ENCODE assay signal across 14 cellular contexts in the genomic region with DNA sequence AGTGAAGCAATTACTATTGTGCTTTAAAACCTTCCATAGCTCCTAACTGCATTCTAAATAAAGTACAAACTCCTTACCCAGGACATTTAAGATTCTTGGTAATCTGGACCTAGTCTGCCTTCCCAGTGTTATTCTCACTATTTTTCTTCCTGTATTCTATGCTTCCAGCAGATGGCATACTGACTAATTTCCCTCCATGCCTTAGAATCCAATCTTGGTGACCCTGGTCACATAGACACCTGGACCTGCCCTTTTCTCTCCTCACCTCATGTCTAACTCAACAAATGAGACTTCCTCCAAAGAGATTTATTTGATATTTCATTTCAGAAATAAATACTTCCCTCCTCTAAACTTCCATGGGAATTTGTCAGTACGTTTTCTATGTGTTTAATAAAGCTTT. TPM values are rescaled to one million over a fixed set of nuclear protein-coding genes. Genes with fewer than 3 reads are reported as not detected.
DNase-seq lines count a peak whose midpoint lies in the region; ATAC-seq, FAIRE-seq and TF ChIP-seq lines count a peak whose summit lies in the region.
"Had no signal": no experiment of that assay in that cellular context is flagged by ENCODE, and none has a peak within 500 bp of the region (broad histone marks: within the 10 kb centered on the region; RNA-seq: fewer than 3 reads in every experiment).

No MANE protein-coding gene starts in this region.

- no peaks in the 10 kb centered on the region for H3K79me2 ChIP-seq in K562 (ENCODE audit: control insufficient read depth, insufficient read depth, low read length)

- ATAC-seq in K562 (peak; percentile 53; the same call in 1 of the 3 replicates), left lung (peak; percentile 47), HG03469 (IDR thresholded peaks at IDR 0.05; ENCODE audit: unreplicated experiment) (no peak)
- no peak for ATAC-seq in naive thymus-derived CD8-positive, alpha-beta T cell
- ATAC-seq in stimulated activated effector memory CD8-positive, alpha-beta T cell treated with anti-CD3 and anti-CD28 coated beads, Interleukin-12 subunit alpha, Interleukin-12 subunit beta, amount 100 ng/mL, for 72 hours = no peak
- ATAC-seq: natural killer cell had no signal

- H3K27me3 ChIP-seq in K562 (ENCODE audit: control insufficient read depth in 2 of 2, insufficient read depth in 2 of 2, low read length in 2 of 2) (no peaks in the 10 kb centered on the region; a peak in 3 of 5 replicates), left lung (no peaks in the 10 kb centered on the region)

- H3K27ac ChIP-seq in K562 (ENCODE audit: extremely low read depth, low read depth, low read length) = no peak overlapping the region
- H3K27ac ChIP-seq in left lung = no peak overlapping the region

- TF ChIP-seq EP300 in K562 (IDR thresholded peaks at IDR 0.05; ENCODE audit: low read length) = no peak

- CTCF ChIA-PET in K562 (lab: Yijun Ruan, JAX; ENCODE audit: low intra/inter-chr PET ratio) = no interaction called here

- no peaks in the 10 kb centered on the region for H3K36me3 ChIP-seq in K562 (ENCODE audit: control insufficient read depth, insufficient read depth, low read length)
- H3K36me3 ChIP-seq in left lung = no peaks in the 10 kb centered on the region

- H3K36me3 Mint-ChIP-seq in naive thymus-derived CD8-positive, alpha-beta T cell = no peaks in the 10 kb centered on the region
- no peaks in the 10 kb centered on the region for H3K36me3 Mint-ChIP-seq in stimulated activated effector memory CD8-positive, alpha-beta T cell treated with anti-CD3 and anti-CD28 coated beads, Interleukin-12 subunit alpha, Interleukin-12 subunit beta, amount 100 ng/mL, for 72 hours
- H3K36me3 Mint-ChIP-seq: natural killer cell had no signal

- peak in 1 of 2 experiments; percentile 26; a peak in 1 of 4 replicates for TF ChIP-seq RAD21 in K562 (CRISPR knock-in tag; conservative IDR thresholded peaks at IDR 0.05 in 1 of 2, IDR thresholded peaks at IDR 0.05 in 1 of 2)

- H3K4me3 ChIP-seq in AG10803 (ENCODE audit: low read length) (no peak overlapping the region), K562 (no peak overlapping the region), left lung (no peak overlapping the region)

- intact Hi-C loops in K562 (cut with micrococcal nuclease) = no loop called here
- intact Hi-C loops in left lung (cut with DNase I) = no loop called here

- no peak overlapping the region for H3K4me2 ChIP-seq in K562 (ENCODE audit: insufficient read depth, low read length)

- no peak for TF ChIP-seq POLR2A in K562 (conservative IDR thresholded peaks at IDR 0.05)

- no peaks in the 10 kb centered on the region for H3K4me1 Mint-ChIP-seq in naive thymus-derived CD8-positive, alpha-beta T cell
- H3K4me1 Mint-ChIP-seq in stimulated activated effector memory CD8-positive, alpha-beta T cell treated with anti-CD3 and anti-CD28 coated beads, Interleukin-12 subunit alpha, Interleukin-12 subunit beta, amount 100 ng/mL, for 72 hours = no peaks in the 10 kb centered on the region
- H3K4me1 Mint-ChIP-seq: activated naive CD8-positive, alpha-beta T cell treated with anti-CD3 and anti-CD28 coated beads, Interleukin-2, amount 50 U/mL, for 24 hours; natural killer cell had no signal

- H3K27me3 Mint-ChIP-seq in naive thymus-derived CD8-positive, alpha-beta T cell = peaks cover 0 to 6% (median 0%) of the 10 kb centered on the region in 5 donors

- no peaks in the 10 kb centered on the region for H3K9me1 ChIP-seq in K562 (ENCODE audit: control insufficient read depth, insufficient read depth, low read length)

- in situ Hi-C loops in K562 (cut with MboI) = no loop called here

- no peaks in the 10 kb centered on the region for H3K9me3 ChIP-seq in K562 (replicated peaks; ENCODE audit: control insufficient read depth, insufficient read depth, low read depth, low read length)
- H3K9me3 ChIP-seq in left lung = no peaks in the 10 kb centered on the region

- no TSS peak for BruUV-seq in K562 (replicated peaks; lab: Mats Ljungman, UMichigan)

- DNase-seq in AG10803 (ENCODE audit: low read depth) (no peak), HPDE6-E6E7 (ENCODE audit: extremely low spot score) (peak; percentile 16), K562 (ENCODE audit: extremely low read depth in 1 of 4, low spot score in 3 of 4) (peak in 1 of 4 experiments; percentile 7), left lung (no peak)
- DNase-seq in activated CD4-positive, CD25-positive, alpha-beta regulatory T cell (lab: John Stamatoyannopoulos, UW) = no peak
- no peak for DNase-seq in naive thymus-derived CD8-positive, alpha-beta T cell
- no peak for DNase-seq in stimulated activated effector memory CD8-positive, alpha-beta T cell treated with anti-CD3 and anti-CD28 coated beads, Interleukin-12 subunit alpha, Interleukin-12 subunit beta, amount 100 ng/mL, for 72 hours (ENCODE audit: low spot score in 2 of 2)
- DNase-seq: activated CD4-positive, alpha-beta T cell treated with anti-CD3 and anti-CD28 coated beads, Interleukin-2, amount 50 U/mL, for 1 hour; activated naive CD8-positive, alpha-beta T cell treated with anti-CD3 and anti-CD28 coated beads, Interleukin-2, amount 50 U/mL, for 24 hours; GDM1; glutamatergic neuron; natural killer cell had no signal

- POLR2A ChIA-PET in K562 (lab: Yijun Ruan, JAX) = no interaction called here
- POLR2A ChIA-PET in naive thymus-derived CD8-positive, alpha-beta T cell (lab: Charles Lee) = no interaction called here

- H3K4me3 Mint-ChIP-seq in naive thymus-derived CD8-positive, alpha-beta T cell = no peak overlapping the region
- no peak overlapping the region for H3K4me3 Mint-ChIP-seq in stimulated activated effector memory CD8-positive, alpha-beta T cell treated with anti-CD3 and anti-CD28 coated beads, Interleukin-12 subunit alpha, Interleukin-12 subunit beta, amount 100 ng/mL, for 72 hours
- H3K4me3 Mint-ChIP-seq: activated naive CD8-positive, alpha-beta T cell treated with anti-CD3 and anti-CD28 coated beads, Interleukin-2, amount 50 U/mL, for 24 hours; natural killer cell had no signal

- FAIRE-seq in K562 (lab: Jason Lieb, UNC) = peak; percentile 59
- FAIRE-seq: RCC 7860 had no signal

- no peaks in the 10 kb centered on the region for H3K9me3 Mint-ChIP-seq in naive thymus-derived CD8-positive, alpha-beta T cell
- no peaks in the 10 kb centered on the region for H3K9me3 Mint-ChIP-seq in stimulated activated effector memory CD8-positive, alpha-beta T cell treated with anti-CD3 and anti-CD28 coated beads, Interleukin-12 subunit alpha, Interleukin-12 subunit beta, amount 100 ng/mL, for 72 hours
- H3K9me3 Mint-ChIP-seq: activated naive CD8-positive, alpha-beta T cell treated with anti-CD3 and anti-CD28 coated beads, Interleukin-2, amount 50 U/mL, for 24 hours; natural killer cell had no signal

- H3K27ac Mint-ChIP-seq in naive thymus-derived CD8-positive, alpha-beta T cell = no peak overlapping the region
- no peak overlapping the region for H3K27ac Mint-ChIP-seq in stimulated activated effector memory CD8-positive, alpha-beta T cell treated with anti-CD3 and anti-CD28 coated beads, Interleukin-12 subunit alpha, Interleukin-12 subunit beta, amount 100 ng/mL, for 72 hours
- H3K27ac Mint-ChIP-seq: activated naive CD8-positive, alpha-beta T cell treated with anti-CD3 and anti-CD28 coated beads, Interleukin-2, amount 50 U/mL, for 24 hours; natural killer cell had no signal

- H2AFZ ChIP-seq in K562 (ENCODE audit: low read depth, low read length) = no peak overlapping the region

- TF ChIP-seq CTCF in AG10803 (conservative IDR thresholded peaks at IDR 0.05; ENCODE audit: low read length) (peak; percentile 53), K562 (IDR thresholded peaks at IDR 0.05 in 2 of 3, conservative IDR thresholded peaks at IDR 0.05 in 1 of 3; ENCODE audit: insufficient read depth in 2 of 3, low read depth in 1 of 3, low read length in 3 of 3) (peak; percentile 13 to 28 (median 13); a peak in 1 of 6 replicates), left lung (IDR thresholded peaks at IDR 0.05) (no peak)

- WGBS in K562 (ENCODE audit: insufficient coverage, low coverage, missing lambda C conversion rate) = 0% methylated on average over 1 of the region's 1 CpG

- H3K9ac ChIP-seq in K562 (ENCODE audit: insufficient read depth in 1 of 2, low read depth in 2 of 2, low read length in 2 of 2) = no peak overlapping the region

- H3K4me1 ChIP-seq in K562 (replicated peaks in 1 of 2; ENCODE audit: control insufficient read depth in 2 of 2, insufficient read depth in 2 of 2, low read length in 2 of 2) = no peaks in the 10 kb centered on the region; a peak in 1 of 5 replicates
- H3K4me1 ChIP-seq in left lung = no peaks in the 10 kb centered on the region

- no peaks in the 10 kb centered on the region for H4K20me1 ChIP-seq in K562 (replicated peaks; ENCODE audit: control insufficient read depth, insufficient read depth, low read length)

TF ChIP-seq in K562, 482 proteins besides CTCF, POLR2A, EP300 and RAD21 (continues in another document):
- TF ChIP-seq ZNF785 (CRISPR knock-in tag; IDR thresholded peaks at IDR 0.05) (no peak), ZNF174 (CRISPR knock-in tag; IDR thresholded peaks at IDR 0.05) (no peak), ARNT (IDR thresholded peaks at IDR 0.05) (no peak)

RNA-seq across cellular contexts. Expression of a gene that starts 25.8 kb away (rescaled TPM):
- not detected in 2 replicates for total RNA-seq in K562 (2011; cell fraction: chromatin; rRNA removed; ENCODE audit: low replicate concordance)
- total RNA-seq in K562 (2011; cell fraction: nucleolus; rRNA removed) = not detected in 2 replicates
- not detected in 2 replicates for total RNA-seq in K562 (2011; cell fraction: nucleoplasm; rRNA removed)
- total RNA-seq in K562 (2014; rRNA removed) (not detected in 2 replicates), K562 (2014; rRNA removed; fragmentation: Illumina TruSeq; extraction: Trizol) (0.03 and 0.04 TPM in 2 replicates), K562 (2015; rRNA removed; fragmentation: Illumina TruSeq; extraction: Trizol) (under 0.01 TPM in 2 replicates), K562 (2021) (0.07 and 0.16 TPM in 2 replicates), left lung (100 to 1,000 TPM in 1 of 2 donors, 10 to 100 TPM in 1; 80.2 to 305 TPM)
- polyA plus RNA-seq in K562 (2011; rRNA removed) (not detected in 2 replicates), K562 (2014; fragmentation: Illumina TruSeq; extraction: Trizol) (not detected in 2 replicates), K562 (2014; fragmentation: Nextera tagmentation; extraction: Ambion mirVana) (not detected), K562 (2014; rRNA removed) (not detected in 2 replicates)
- not detected in 2 replicates for polyA plus RNA-seq in K562 (2011; cell fraction: cytosol; rRNA removed)
- polyA plus RNA-seq in K562 (2011; cell fraction: nucleus; rRNA removed) = not detected in 2 replicates
- 0.01 and 0.06 TPM in 2 replicates for polyA plus RNA-seq in K562 (2012)
- polyA minus RNA-seq in K562 (2011; rRNA and poly(A)+ RNA removed) = not detected in 2 replicates
- polyA minus RNA-seq in K562 (2011; cell fraction: cytosol; rRNA and poly(A)+ RNA removed) = not detected in 2 replicates
- not detected in 2 replicates for polyA minus RNA-seq in K562 (2011; cell fraction: nucleus; rRNA and poly(A)+ RNA removed)
- not detected for total RNA-seq in naive thymus-derived CD8-positive, alpha-beta T cell
- not detected for polyA plus RNA-seq in naive thymus-derived CD8-positive, alpha-beta T cell
- total RNA-seq: natural killer cell had no signal

Comparison
In these comparisons a context has a peak if more than half of its experiments do, and no peak if none do; other contexts are left out.
1. CTCF ChIP-seq: peak in AG10803 (single experiment) and K562 (3 of 3); none in left lung (0 of 2).
2. ATAC-seq: peak in K562 (single experiment) and left lung (single experiment); none in naive thymus-derived CD8-positive, alpha-beta T cell (0 of 2), stimulated activated effector memory CD8-positive, alpha-beta T cell treated with anti-CD3 and anti-CD28 coated beads, Interleukin-12 subunit alpha, Interleukin-12 subunit beta, amount 100 ng/mL, for 72 hours (single experiment) and HG03469 (single experiment).
3. RNA of a gene that starts 25.8 kb away (total RNA-seq): 80.2 to 305 TPM in left lung; under 0.01 to 0.16 TPM in K562 and not detected in naive thymus-derived CD8-positive, alpha-beta T cell; every median in the first group is over 10 times any median in the second.